Comparison of ENCODE assay signal across 2 cellular contexts in genomic region chr1:159751022-159751421, GRCh38.
TF ChIP-seq lines count a peak whose summit lies in the region.

No MANE protein-coding gene starts in this region.

TF ChIP-seq in liver, 16 proteins besides CTCF, POLR2A, EP300 and RAD21:
- TF ChIP-seq TAF1 (conservative IDR thresholded peaks at IDR 0.05) (no peak), NR2F2 (IDR thresholded peaks at IDR 0.05) (no peak), RXRA (IDR thresholded peaks at IDR 0.05) (peak in 1 of 2 donors; percentile 9)

TF ChIP-seq in HepG2, 621 proteins besides CTCF, POLR2A, EP300 and RAD21:
- TF ChIP-seq PHF8 (CRISPR knock-in tag; IDR thresholded peaks at IDR 0.05): no peak
- no peak for TF ChIP-seq ZNF101 (CRISPR knock-in tag; IDR thresholded peaks at IDR 0.05; ENCODE audit: borderline replicate concordance, low read depth)
- TF ChIP-seq AFF4 (CRISPR knock-in tag; IDR thresholded peaks at IDR 0.05): no peak
- TF ChIP-seq ATAD3A (CRISPR knock-in tag; IDR thresholded peaks at IDR 0.05): no peak
- no peak for TF ChIP-seq SATB2 (CRISPR knock-in tag; IDR thresholded peaks at IDR 0.05)
- no peak for TF ChIP-seq CERS6 (CRISPR knock-in tag; IDR thresholded peaks at IDR 0.05)
- no peak for TF ChIP-seq ZNF777 (CRISPR knock-in tag; IDR thresholded peaks at IDR 0.05)
- no peak for TF ChIP-seq ZNF598 (CRISPR knock-in tag; IDR thresholded peaks at IDR 0.05; ENCODE audit: borderline replicate concordance)
